In genomic region chr21:14290584-14290983, GRCh38 we compare ENCODE assay signal across 8 cellular contexts.
"Had no signal": no experiment of that assay in that cellular context is flagged by ENCODE, and none has a peak within 500 bp of the region (broad histone marks: within the 10 kb centered on the region; RNA-seq: fewer than 3 reads in every experiment).

No MANE protein-coding gene starts in this region.

- H3K4me3 Mint-ChIP-seq: H9 had no signal

- DNase-seq: GM23248, H9, HCEC 1CT, IMR-90, KBM-7 had no signal

- H3K4me3 ChIP-seq: GM23248 had no signal

- FAIRE-seq: H1, H54, HTR-8/SVneo had no signal

- H3K27ac ChIP-seq: GM23248 had no signal
